Comparison of ENCODE assay signal across 31 cellular contexts in the genomic region with DNA sequence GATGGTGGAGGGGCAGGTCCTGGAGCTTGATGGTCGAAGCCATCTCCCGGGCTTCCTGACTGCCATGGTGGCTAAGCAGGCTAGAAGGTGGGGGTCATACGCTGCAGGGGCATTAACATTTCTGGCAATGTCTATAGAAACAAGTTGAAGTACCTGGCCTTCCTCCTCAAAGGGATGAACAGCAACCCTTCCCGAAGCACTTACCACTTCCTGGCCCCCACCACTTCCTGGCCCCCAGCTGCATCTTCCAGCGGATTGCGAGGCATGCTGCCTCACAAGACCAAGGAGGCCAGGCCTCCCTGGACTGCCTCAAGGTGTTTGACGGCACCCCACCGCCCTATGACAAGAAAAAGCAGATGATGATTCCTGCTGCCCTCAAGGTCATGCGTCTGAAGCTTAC.
"Had no signal": no experiment of that assay in that cellular context is flagged by ENCODE, and none has a peak within 500 bp of the region (broad histone marks: within the 10 kb centered on the region; RNA-seq: fewer than 3 reads in every experiment).

No MANE protein-coding gene starts in this region.

- H3K9ac ChIP-seq: parathyroid adenoma had no signal

- H3K4me1 ChIP-seq: parathyroid adenoma, psoas muscle, right lobe of liver, sigmoid colon, suprapubic skin, testis, tibial artery, transverse colon, upper lobe of right lung, uterus had no signal

- H3K4me1 Mint-ChIP-seq: naive thymus-derived CD8-positive, alpha-beta T cell; neural crest cell; stimulated activated memory B cell treated with anti-CD40 and anti-IgM and Interleukin-4, amounts not matched to agents 10 μg/mL and 1 μg/mL and 100 μg/mL, for 72 hours; stimulated activated naive CD8-positive, alpha-beta T cell treated with anti-CD3 and anti-CD28 coated beads, Interleukin-15, amount 100 ng/mL, for 72 hours had no signal

- H3K9me3 ChIP-seq: neutrophil, ovary, psoas muscle, right lobe of liver, sigmoid colon, suprapubic skin, testis, tibial artery, transverse colon, upper lobe of right lung, uterus had no signal

- H3K4me3 Mint-ChIP-seq: naive thymus-derived CD8-positive, alpha-beta T cell; natural killer cell treated with Interleukin-12 subunit alpha and Interleukin-12 subunit beta and Interleukin-15 and Interleukin-18, amount 100 ng/mL, for 72 hours; nephron progenitor cell; neural crest cell; stimulated activated memory B cell treated with anti-CD40 and anti-IgM and Interleukin-4, amounts not matched to agents 10 μg/mL and 1 μg/mL and 100 μg/mL, for 72 hours; stimulated activated naive CD8-positive, alpha-beta T cell treated with anti-CD3 and anti-CD28 coated beads, Interleukin-15, amount 100 ng/mL, for 72 hours; type B pancreatic cell had no signal

- H3K27me3 Mint-ChIP-seq: natural killer cell treated with Interleukin-12 subunit alpha and Interleukin-12 subunit beta and Interleukin-15 and Interleukin-18, amount 100 ng/mL, for 72 hours; progenitor cell of endocrine pancreas; stimulated activated memory B cell treated with anti-CD40 and anti-IgM and Interleukin-4, amounts not matched to agents 10 μg/mL and 1 μg/mL and 100 μg/mL, for 72 hours; stimulated activated naive CD8-positive, alpha-beta T cell treated with anti-CD3 and anti-CD28 coated beads, Interleukin-15, amount 100 ng/mL, for 72 hours; type B pancreatic cell had no signal

- DNase-seq: naive thymus-derived CD8-positive, alpha-beta T cell; nephron progenitor cell; nucleus accumbens; ovary; posterior cingulate gyrus; psoas muscle; right cardiac atrium; right lobe of liver; sigmoid colon; small intestine; stimulated activated CD4-positive, alpha-beta T cell treated with anti-CD3 and anti-CD28 coated beads, Interleukin-15, amount 100 ng/mL, for 24 hours; stimulated activated CD4-positive, alpha-beta T cell treated with anti-CD3 and anti-CD28 coated beads, Interleukin-2, amount 100 ng/mL, for 24 hours; stimulated activated CD4-positive, alpha-beta T cell treated with anti-CD3 and anti-CD28 coated beads, Interleukin-2, amount 100 ng/mL, for 48 hours; stimulated activated CD4-positive, alpha-beta T cell treated with anti-CD3 and anti-CD28 coated beads, Interleukin-4, amount 100 ng/mL, for 24 hours; stimulated activated naive CD4-positive, alpha-beta T cell; stimulated activated naive CD8-positive, alpha-beta T cell treated with anti-CD3 and anti-CD28 coated beads, Interleukin-15, amount 100 ng/mL, for 72 hours; stimulated activated naive CD8-positive, alpha-beta T cell treated with anti-CD3 and anti-CD28 coated beads, Interleukin-15, Interleukin-2, amounts not matched to agents 100 U/mL and 50 U/mL, for 24 hours; substantia nigra; testis; tibial artery; transverse colon; upper lobe of right lung; uterus had no signal

- ATAC-seq: naive thymus-derived CD8-positive, alpha-beta T cell; natural killer cell treated with Interleukin-12 subunit alpha and Interleukin-12 subunit beta and Interleukin-15 and Interleukin-18, amount 100 ng/mL, for 72 hours; psoas muscle; right cardiac atrium; right lobe of liver; stimulated activated memory B cell treated with anti-CD40 and anti-IgM and Interleukin-4, amounts not matched to agents 10 μg/mL and 1 μg/mL and 100 μg/mL, for 72 hours; stimulated activated naive CD8-positive, alpha-beta T cell treated with anti-CD3 and anti-CD28 coated beads, Interleukin-15, amount 100 ng/mL, for 72 hours; stimulated activated naive CD8-positive, alpha-beta T cell treated with anti-CD3 and anti-CD28 coated beads, Interleukin-15, Interleukin-2, amounts not matched to agents 100 U/mL and 50 U/mL, for 24 hours; upper lobe of right lung had no signal

- H3K36me3 ChIP-seq: neutrophil, ovary, right lobe of liver, sigmoid colon, suprapubic skin, tibial artery, transverse colon, upper lobe of right lung, uterus had no signal

- H3K36me3 Mint-ChIP-seq: naive thymus-derived CD8-positive, alpha-beta T cell; natural killer cell treated with Interleukin-12 subunit alpha and Interleukin-12 subunit beta and Interleukin-15 and Interleukin-18, amount 100 ng/mL, for 72 hours; stimulated activated memory B cell treated with anti-CD40 and anti-IgM and Interleukin-4, amounts not matched to agents 10 μg/mL and 1 μg/mL and 100 μg/mL, for 72 hours; type B pancreatic cell had no signal

- H2AFZ ChIP-seq: parathyroid adenoma had no signal

- H3K79me2 ChIP-seq: parathyroid adenoma had no signal

- FAIRE-seq: small intestine had no signal

- H3K27ac Mint-ChIP-seq: naive thymus-derived CD8-positive, alpha-beta T cell; natural killer cell treated with Interleukin-12 subunit alpha and Interleukin-12 subunit beta and Interleukin-15 and Interleukin-18, amount 100 ng/mL, for 72 hours; nephron progenitor cell; progenitor cell of endocrine pancreas; stimulated activated memory B cell treated with anti-CD40 and anti-IgM and Interleukin-4, amounts not matched to agents 10 μg/mL and 1 μg/mL and 100 μg/mL, for 72 hours; stimulated activated naive CD8-positive, alpha-beta T cell treated with anti-CD3 and anti-CD28 coated beads, Interleukin-15, amount 100 ng/mL, for 72 hours; type B pancreatic cell had no signal

- H3K4me3 ChIP-seq: ovary, psoas muscle, right lobe of liver, sigmoid colon, suprapubic skin, testis, tibial artery, transverse colon, upper lobe of right lung, uterus had no signal

- H3K9me3 Mint-ChIP-seq: natural killer cell treated with Interleukin-12 subunit alpha and Interleukin-12 subunit beta and Interleukin-15 and Interleukin-18, amount 100 ng/mL, for 72 hours; nephron progenitor cell; neural crest cell; stimulated activated memory B cell treated with anti-CD40 and anti-IgM and Interleukin-4, amounts not matched to agents 10 μg/mL and 1 μg/mL and 100 μg/mL, for 72 hours; stimulated activated naive CD8-positive, alpha-beta T cell treated with anti-CD3 and anti-CD28 coated beads, Interleukin-15, amount 100 ng/mL, for 72 hours; type B pancreatic cell had no signal

- H3K27me3 ChIP-seq: neutrophil, ovary, right lobe of liver, sigmoid colon, suprapubic skin, testis, tibial artery, transverse colon, upper lobe of right lung, uterus had no signal

- H3K27ac ChIP-seq: neutrophil, ovary, parathyroid adenoma, psoas muscle, right lobe of liver, sigmoid colon, suprapubic skin, testis, tibial artery, transverse colon, upper lobe of right lung, uterus had no signal
